Comparison of ENCODE assay signal across 1 cellular context in the genomic region with DNA sequence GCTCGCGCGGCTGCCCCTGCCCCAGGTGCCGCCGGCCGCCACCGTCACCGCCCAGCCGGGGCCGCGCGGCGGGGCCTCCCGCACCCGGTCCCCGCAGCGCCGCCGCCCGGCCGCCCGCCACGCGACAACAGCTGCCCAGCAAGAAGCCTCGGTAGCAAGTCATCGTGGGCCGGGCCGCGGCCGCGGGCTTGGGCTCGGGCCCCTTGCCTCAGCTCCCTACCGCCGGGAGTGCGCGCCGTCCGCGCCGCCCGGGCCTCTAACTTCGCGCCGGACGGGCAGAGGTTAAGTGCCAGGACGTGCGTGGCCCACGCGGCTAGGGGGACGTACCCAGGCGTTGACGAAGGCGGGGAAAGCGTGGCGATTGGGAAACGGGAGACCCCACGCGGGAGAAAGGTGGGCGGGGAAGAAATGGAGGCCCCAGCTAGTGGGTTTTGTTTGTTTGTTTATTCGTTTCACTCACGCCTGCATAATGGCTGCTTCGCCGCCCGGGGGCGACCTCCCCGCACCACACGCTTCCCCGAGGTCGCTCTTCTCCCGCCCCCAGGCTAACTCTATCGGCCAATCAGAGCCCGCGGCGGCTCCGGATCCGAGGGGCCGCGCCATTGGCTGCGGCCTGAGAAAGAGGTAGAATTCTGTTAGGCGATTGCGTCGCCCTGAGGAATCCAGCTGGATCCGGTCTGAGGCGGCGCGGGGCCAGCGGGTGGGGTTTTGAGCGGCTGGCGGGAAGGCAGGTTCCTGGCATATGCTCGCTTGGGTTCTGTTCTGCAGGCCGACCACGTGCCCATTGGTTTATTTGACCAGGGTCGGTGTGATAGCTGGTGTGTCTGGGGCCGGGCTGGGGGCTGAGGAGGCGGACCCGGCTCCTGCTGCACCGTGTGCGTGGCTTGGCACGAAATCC.
TF ChIP-seq lines count a peak whose summit lies in the region.

A gene with protein sequence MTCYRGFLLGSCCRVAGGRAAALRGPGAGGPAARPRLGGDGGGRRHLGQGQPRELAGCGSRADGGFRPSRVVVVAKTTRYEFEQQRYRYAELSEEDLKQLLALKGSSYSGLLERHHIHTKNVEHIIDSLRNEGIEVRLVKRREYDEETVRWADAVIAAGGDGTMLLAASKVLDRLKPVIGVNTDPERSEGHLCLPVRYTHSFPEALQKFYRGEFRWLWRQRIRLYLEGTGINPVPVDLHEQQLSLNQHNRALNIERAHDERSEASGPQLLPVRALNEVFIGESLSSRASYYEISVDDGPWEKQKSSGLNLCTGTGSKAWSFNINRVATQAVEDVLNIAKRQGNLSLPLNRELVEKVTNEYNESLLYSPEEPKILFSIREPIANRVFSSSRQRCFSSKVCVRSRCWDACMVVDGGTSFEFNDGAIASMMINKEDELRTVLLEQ (minus strand): TSS at position 290 of the 898 bp plus-strand sequence. CDS start 127 bp downstream, at position 163.

TF ChIP-seq in HepG2, 621 proteins besides CTCF, POLR2A, EP300 and RAD21 (continued from another document and continues in another):
- TF ChIP-seq, protein P1, sequence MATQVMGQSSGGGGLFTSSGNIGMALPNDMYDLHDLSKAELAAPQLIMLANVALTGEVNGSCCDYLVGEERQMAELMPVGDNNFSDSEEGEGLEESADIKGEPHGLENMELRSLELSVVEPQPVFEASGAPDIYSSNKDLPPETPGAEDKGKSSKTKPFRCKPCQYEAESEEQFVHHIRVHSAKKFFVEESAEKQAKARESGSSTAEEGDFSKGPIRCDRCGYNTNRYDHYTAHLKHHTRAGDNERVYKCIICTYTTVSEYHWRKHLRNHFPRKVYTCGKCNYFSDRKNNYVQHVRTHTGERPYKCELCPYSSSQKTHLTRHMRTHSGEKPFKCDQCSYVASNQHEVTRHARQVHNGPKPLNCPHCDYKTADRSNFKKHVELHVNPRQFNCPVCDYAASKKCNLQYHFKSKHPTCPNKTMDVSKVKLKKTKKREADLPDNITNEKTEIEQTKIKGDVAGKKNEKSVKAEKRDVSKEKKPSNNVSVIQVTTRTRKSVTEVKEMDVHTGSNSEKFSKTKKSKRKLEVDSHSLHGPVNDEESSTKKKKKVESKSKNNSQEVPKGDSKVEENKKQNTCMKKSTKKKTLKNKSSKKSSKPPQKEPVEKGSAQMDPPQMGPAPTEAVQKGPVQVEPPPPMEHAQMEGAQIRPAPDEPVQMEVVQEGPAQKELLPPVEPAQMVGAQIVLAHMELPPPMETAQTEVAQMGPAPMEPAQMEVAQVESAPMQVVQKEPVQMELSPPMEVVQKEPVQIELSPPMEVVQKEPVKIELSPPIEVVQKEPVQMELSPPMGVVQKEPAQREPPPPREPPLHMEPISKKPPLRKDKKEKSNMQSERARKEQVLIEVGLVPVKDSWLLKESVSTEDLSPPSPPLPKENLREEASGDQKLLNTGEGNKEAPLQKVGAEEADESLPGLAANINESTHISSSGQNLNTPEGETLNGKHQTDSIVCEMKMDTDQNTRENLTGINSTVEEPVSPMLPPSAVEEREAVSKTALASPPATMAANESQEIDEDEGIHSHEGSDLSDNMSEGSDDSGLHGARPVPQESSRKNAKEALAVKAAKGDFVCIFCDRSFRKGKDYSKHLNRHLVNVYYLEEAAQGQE (IDR thresholded peaks at IDR 0.05; ENCODE audit: borderline replicate concordance in 1 of 2, low read depth in 1 of 2, low read length in 2 of 2) = no peak; a peak in 1 of 4 replicates
- TF ChIP-seq TBX3 (IDR thresholded peaks at IDR 0.05; ENCODE audit: borderline replicate concordance) = peak; percentile 39; the same call in 1 of the 2 replicates
- TF ChIP-seq ZNF446 (CRISPR knock-in tag; IDR thresholded peaks at IDR 0.05) = peak; percentile 18
- no peak for TF ChIP-seq KLF13 (CRISPR knock-in tag; IDR thresholded peaks at IDR 0.05)
- TF ChIP-seq ZNF343 (CRISPR knock-in tag; IDR thresholded peaks at IDR 0.05) = 0 out of 2 replicates have a peak, but pooled peaks have one; percentile 17
- TF ChIP-seq ZNF7 (CRISPR knock-in tag; IDR thresholded peaks at IDR 0.05) = no peak
- TF ChIP-seq PHF5A (CRISPR knock-in tag; IDR thresholded peaks at IDR 0.05; ENCODE audit: low read depth, unreplicated experiment) = no peak
- TF ChIP-seq, protein P2, sequence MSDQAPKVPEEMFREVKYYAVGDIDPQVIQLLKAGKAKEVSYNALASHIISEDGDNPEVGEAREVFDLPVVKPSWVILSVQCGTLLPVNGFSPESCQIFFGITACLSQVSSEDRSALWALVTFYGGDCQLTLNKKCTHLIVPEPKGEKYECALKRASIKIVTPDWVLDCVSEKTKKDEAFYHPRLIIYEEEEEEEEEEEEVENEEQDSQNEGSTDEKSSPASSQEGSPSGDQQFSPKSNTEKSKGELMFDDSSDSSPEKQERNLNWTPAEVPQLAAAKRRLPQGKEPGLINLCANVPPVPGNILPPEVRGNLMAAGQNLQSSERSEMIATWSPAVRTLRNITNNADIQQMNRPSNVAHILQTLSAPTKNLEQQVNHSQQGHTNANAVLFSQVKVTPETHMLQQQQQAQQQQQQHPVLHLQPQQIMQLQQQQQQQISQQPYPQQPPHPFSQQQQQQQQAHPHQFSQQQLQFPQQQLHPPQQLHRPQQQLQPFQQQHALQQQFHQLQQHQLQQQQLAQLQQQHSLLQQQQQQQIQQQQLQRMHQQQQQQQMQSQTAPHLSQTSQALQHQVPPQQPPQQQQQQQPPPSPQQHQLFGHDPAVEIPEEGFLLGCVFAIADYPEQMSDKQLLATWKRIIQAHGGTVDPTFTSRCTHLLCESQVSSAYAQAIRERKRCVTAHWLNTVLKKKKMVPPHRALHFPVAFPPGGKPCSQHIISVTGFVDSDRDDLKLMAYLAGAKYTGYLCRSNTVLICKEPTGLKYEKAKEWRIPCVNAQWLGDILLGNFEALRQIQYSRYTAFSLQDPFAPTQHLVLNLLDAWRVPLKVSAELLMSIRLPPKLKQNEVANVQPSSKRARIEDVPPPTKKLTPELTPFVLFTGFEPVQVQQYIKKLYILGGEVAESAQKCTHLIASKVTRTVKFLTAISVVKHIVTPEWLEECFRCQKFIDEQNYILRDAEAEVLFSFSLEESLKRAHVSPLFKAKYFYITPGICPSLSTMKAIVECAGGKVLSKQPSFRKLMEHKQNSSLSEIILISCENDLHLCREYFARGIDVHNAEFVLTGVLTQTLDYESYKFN (CRISPR knock-in tag; conservative IDR thresholded peaks at IDR 0.05) = peak; percentile 50; the same call in 1 of the 2 replicates
- TF ChIP-seq, protein P3, sequence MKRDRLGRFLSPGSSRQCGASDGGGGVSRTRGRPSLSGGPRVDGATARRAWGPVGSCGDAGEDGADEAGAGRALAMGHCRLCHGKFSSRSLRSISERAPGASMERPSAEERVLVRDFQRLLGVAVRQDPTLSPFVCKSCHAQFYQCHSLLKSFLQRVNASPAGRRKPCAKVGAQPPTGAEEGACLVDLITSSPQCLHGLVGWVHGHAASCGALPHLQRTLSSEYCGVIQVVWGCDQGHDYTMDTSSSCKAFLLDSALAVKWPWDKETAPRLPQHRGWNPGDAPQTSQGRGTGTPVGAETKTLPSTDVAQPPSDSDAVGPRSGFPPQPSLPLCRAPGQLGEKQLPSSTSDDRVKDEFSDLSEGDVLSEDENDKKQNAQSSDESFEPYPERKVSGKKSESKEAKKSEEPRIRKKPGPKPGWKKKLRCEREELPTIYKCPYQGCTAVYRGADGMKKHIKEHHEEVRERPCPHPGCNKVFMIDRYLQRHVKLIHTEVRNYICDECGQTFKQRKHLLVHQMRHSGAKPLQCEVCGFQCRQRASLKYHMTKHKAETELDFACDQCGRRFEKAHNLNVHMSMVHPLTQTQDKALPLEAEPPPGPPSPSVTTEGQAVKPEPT (CRISPR knock-in tag; IDR thresholded peaks at IDR 0.05; ENCODE audit: low read depth) = no peak; the same call in 1 of the 2 replicates
- TF ChIP-seq ZNF782 (CRISPR knock-in tag; IDR thresholded peaks at IDR 0.05; ENCODE audit: borderline replicate concordance) = peak; percentile 83; the same call in 1 of the 2 replicates
- peak; percentile 20; the same call in 1 of the 2 replicates for TF ChIP-seq GABPA (IDR thresholded peaks at IDR 0.05; ENCODE audit: low read depth, low read length)
- peak; percentile 69 for TF ChIP-seq GABPA (CRISPR knock-in tag; IDR thresholded peaks at IDR 0.05; ENCODE audit: low read depth)
- TF ChIP-seq ZNF567 (CRISPR knock-in tag; IDR thresholded peaks at IDR 0.05; ENCODE audit: borderline replicate concordance) = peak; percentile 4; the same call in 1 of the 2 replicates
- no peak for TF ChIP-seq ZNF282 (IDR thresholded peaks at IDR 0.05; ENCODE audit: partially characterized antibody)
- TF ChIP-seq BHLHE40 (IDR thresholded peaks at IDR 0.05; ENCODE audit: low read length) = peak; percentile 72
- peak; percentile 94 for TF ChIP-seq ZMYM2 (CRISPR knock-in tag; IDR thresholded peaks at IDR 0.05)
- no peak for TF ChIP-seq SMAD1 (CRISPR knock-in tag; IDR thresholded peaks at IDR 0.05; ENCODE audit: borderline replicate concordance, low read depth)
- peak; percentile 45 for TF ChIP-seq CEBPG (CRISPR knock-in tag; IDR thresholded peaks at IDR 0.05)
- no peak for TF ChIP-seq PTBP1 (IDR thresholded peaks at IDR 0.05; ENCODE audit: low read depth, low read length, poor library complexity, severe bottlenecking)
- peak; percentile 54; the same call in 1 of the 2 replicates for TF ChIP-seq FOXP1 (IDR thresholded peaks at IDR 0.05)
- TF ChIP-seq FOXP1 (CRISPR knock-in tag; IDR thresholded peaks at IDR 0.05) = peak; percentile 91
- TF ChIP-seq ARID2 (CRISPR knock-in tag; IDR thresholded peaks at IDR 0.05; ENCODE audit: borderline replicate concordance) = no peak
- TF ChIP-seq ZFP1 (CRISPR knock-in tag; IDR thresholded peaks at IDR 0.05) = no peak; the same call in 1 of the 2 replicates
- TF ChIP-seq YEATS4 (CRISPR knock-in tag; IDR thresholded peaks at IDR 0.05; ENCODE audit: borderline replicate concordance) = peak; percentile 85
- TF ChIP-seq GTF2F1 (IDR thresholded peaks at IDR 0.05; ENCODE audit: low read length) = no peak
- no peak for TF ChIP-seq ARNT (IDR thresholded peaks at IDR 0.05)
- TF ChIP-seq ZNF296 (CRISPR knock-in tag; conservative IDR thresholded peaks at IDR 0.05) = no peak
- peak; percentile 74 for TF ChIP-seq RBM39 (IDR thresholded peaks at IDR 0.05; ENCODE audit: low read depth, low read length, poor library complexity, severe bottlenecking)
- peak; percentile 90 for TF ChIP-seq GATAD2A (CRISPR knock-in tag; IDR thresholded peaks at IDR 0.05)
- TF ChIP-seq MTF2 (CRISPR knock-in tag; IDR thresholded peaks at IDR 0.05; ENCODE audit: borderline replicate concordance) = no peak
- TF ChIP-seq SETDB1 (CRISPR knock-in tag; IDR thresholded peaks at IDR 0.05; ENCODE audit: borderline replicate concordance) = no peak
- TF ChIP-seq, protein P4, sequence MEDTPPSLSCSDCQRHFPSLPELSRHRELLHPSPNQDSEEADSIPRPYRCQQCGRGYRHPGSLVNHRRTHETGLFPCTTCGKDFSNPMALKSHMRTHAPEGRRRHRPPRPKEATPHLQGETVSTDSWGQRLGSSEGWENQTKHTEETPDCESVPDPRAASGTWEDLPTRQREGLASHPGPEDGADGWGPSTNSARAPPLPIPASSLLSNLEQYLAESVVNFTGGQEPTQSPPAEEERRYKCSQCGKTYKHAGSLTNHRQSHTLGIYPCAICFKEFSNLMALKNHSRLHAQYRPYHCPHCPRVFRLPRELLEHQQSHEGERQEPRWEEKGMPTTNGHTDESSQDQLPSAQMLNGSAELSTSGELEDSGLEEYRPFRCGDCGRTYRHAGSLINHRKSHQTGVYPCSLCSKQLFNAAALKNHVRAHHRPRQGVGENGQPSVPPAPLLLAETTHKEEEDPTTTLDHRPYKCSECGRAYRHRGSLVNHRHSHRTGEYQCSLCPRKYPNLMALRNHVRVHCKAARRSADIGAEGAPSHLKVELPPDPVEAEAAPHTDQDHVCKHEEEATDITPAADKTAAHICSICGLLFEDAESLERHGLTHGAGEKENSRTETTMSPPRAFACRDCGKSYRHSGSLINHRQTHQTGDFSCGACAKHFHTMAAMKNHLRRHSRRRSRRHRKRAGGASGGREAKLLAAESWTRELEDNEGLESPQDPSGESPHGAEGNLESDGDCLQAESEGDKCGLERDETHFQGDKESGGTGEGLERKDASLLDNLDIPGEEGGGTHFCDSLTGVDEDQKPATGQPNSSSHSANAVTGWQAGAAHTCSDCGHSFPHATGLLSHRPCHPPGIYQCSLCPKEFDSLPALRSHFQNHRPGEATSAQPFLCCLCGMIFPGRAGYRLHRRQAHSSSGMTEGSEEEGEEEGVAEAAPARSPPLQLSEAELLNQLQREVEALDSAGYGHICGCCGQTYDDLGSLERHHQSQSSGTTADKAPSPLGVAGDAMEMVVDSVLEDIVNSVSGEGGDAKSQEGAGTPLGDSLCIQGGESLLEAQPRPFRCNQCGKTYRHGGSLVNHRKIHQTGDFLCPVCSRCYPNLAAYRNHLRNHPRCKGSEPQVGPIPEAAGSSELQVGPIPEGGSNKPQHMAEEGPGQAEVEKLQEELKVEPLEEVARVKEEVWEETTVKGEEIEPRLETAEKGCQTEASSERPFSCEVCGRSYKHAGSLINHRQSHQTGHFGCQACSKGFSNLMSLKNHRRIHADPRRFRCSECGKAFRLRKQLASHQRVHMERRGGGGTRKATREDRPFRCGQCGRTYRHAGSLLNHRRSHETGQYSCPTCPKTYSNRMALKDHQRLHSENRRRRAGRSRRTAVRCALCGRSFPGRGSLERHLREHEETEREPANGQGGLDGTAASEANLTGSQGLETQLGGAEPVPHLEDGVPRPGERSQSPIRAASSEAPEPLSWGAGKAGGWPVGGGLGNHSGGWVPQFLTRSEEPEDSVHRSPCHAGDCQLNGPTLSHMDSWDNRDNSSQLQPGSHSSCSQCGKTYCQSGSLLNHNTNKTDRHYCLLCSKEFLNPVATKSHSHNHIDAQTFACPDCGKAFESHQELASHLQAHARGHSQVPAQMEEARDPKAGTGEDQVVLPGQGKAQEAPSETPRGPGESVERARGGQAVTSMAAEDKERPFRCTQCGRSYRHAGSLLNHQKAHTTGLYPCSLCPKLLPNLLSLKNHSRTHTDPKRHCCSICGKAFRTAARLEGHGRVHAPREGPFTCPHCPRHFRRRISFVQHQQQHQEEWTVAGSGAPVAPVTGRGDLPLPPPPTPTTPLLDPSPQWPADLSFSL (CRISPR knock-in tag; IDR thresholded peaks at IDR 0.05) = no peak
- no peak for TF ChIP-seq SMARCE1 (IDR thresholded peaks at IDR 0.05; ENCODE audit: borderline replicate concordance)
- no peak for TF ChIP-seq KDM5A (IDR thresholded peaks at IDR 0.05; ENCODE audit: borderline replicate concordance, low read length)
- TF ChIP-seq, protein P5, sequence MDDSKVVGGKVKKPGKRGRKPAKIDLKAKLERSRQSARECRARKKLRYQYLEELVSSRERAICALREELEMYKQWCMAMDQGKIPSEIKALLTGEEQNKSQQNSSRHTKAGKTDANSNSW (CRISPR knock-in tag; IDR thresholded peaks at IDR 0.05; ENCODE audit: borderline replicate concordance) = no peak
- TF ChIP-seq, protein P6, sequence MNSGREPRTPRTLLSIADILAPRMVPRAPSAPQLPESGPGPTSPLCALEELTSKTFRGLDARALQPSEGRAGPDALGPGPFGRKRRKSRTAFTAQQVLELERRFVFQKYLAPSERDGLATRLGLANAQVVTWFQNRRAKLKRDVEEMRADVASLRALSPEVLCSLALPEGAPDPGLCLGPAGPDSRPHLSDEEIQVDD (CRISPR knock-in tag; IDR thresholded peaks at IDR 0.05; ENCODE audit: borderline replicate concordance) = peak; percentile 81; the same call in 1 of the 2 replicates
- TF ChIP-seq SMAD3 (CRISPR knock-in tag; IDR thresholded peaks at IDR 0.05) = no peak
- no peak for TF ChIP-seq ZEB1 (IDR thresholded peaks at IDR 0.05; ENCODE audit: insufficient replicate concordance, low read depth)
- peak; percentile 98 for TF ChIP-seq ZMYM4 (CRISPR knock-in tag; IDR thresholded peaks at IDR 0.05)
- no peak for TF ChIP-seq KDM4B (CRISPR knock-in tag; IDR thresholded peaks at IDR 0.05)
- TF ChIP-seq ZNF790 (CRISPR knock-in tag; IDR thresholded peaks at IDR 0.05; ENCODE audit: borderline replicate concordance) = no peak; the same call in 1 of the 2 replicates
- TF ChIP-seq ZNF792 (CRISPR knock-in tag; IDR thresholded peaks at IDR 0.05) = no peak; the same call in none of the 2 replicates
- no peak for TF ChIP-seq ZNF530 (CRISPR knock-in tag; IDR thresholded peaks at IDR 0.05; ENCODE audit: low read depth)
- peak; percentile 73 for TF ChIP-seq SP2 (CRISPR knock-in tag; IDR thresholded peaks at IDR 0.05)
